In the genomic region with DNA sequence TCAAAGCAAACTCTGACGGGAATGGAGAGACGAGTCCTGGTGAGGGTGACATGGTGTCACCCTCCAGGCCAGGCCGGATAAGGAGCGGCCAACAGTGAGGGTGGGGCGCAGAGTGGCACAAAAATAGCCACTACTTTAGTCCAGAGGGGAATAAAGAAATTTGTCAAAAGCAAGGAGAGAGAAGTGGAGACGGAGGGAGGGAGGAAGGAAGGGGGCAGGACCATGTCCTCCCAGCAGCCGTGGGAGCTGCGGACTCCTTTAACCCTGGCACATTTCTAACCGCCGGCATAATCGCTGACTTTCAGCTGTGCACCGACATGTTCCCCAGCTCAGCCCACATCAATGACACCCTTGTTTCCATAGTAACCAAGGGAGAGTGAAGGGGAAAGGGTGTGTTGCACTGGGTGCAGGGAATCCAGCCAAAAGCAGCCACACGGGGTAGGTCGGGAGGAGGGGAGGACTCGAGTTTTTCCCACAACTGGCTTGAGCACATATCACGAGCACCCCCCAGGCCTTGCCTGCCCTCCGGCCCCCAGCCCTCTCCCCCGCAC, we compare ENCODE assay signal across 8 cellular contexts. TPM values are rescaled to one million over a fixed set of nuclear protein-coding genes. Genes with fewer than 3 reads are reported as not detected.
A peak's percentile ranks its signal among the peaks of the same experiment; 100 is the strongest.
DNase-seq lines count a peak whose midpoint lies in the region; ATAC-seq and TF ChIP-seq lines count a peak whose summit lies in the region.

No MANE protein-coding gene starts in this region.

- H3K27ac ChIP-seq in left ventricle myocardium inferior (replicated peaks) (peak overlapping the region; percentile 93), upper lobe of left lung (peak overlapping the region; percentile 84 to 88 (median 84))

- H3K9me3 ChIP-seq in adipocyte (ENCODE audit: control insufficient read depth, low read length), result no peaks in the 10 kb centered on the region
- H3K9me3 ChIP-seq in left ventricle myocardium inferior (replicated peaks), result no peaks in the 10 kb centered on the region
- no peaks in the 10 kb centered on the region for H3K9me3 ChIP-seq in upper lobe of left lung

- peak overlapping the region; percentile 70 for H3K9ac ChIP-seq in adipocyte (ENCODE audit: low read length)

- peak in 1 of 4 donors; percentile 63 for TF ChIP-seq POLR2A in upper lobe of left lung (IDR thresholded peaks at IDR 0.05)

- H3K4me1 ChIP-seq in adipocyte (ENCODE audit: control insufficient read depth, insufficient read depth, low read length) (peaks cover 46% of the 10 kb centered on the region), left ventricle myocardium inferior (peaks cover 100% of the 10 kb centered on the region), upper lobe of left lung (peaks cover 70 to 92% (median 82%) of the 10 kb centered on the region in 4 donors)

- TF ChIP-seq CTCF in left ventricle myocardium inferior (IDR thresholded peaks at IDR 0.05; ENCODE audit: borderline replicate concordance), result peak; percentile 8
- no peak for TF ChIP-seq CTCF in upper lobe of left lung (IDR thresholded peaks at IDR 0.05)

- peak; percentile 79 to 80 for ATAC-seq in upper lobe of left lung (ENCODE audit: low FRiP score in 2 of 2)

- peak; percentile 9 for DNase-seq in NCI-H2107 treated with DMSO at 0.1 percent for 48 hours (lab: John Stamatoyannopoulos, UW; ENCODE audit: unreplicated experiment)
- no peak for DNase-seq in NCI-H2107 (lab: John Stamatoyannopoulos, UW)
- DNase-seq in T follicular helper cell (ENCODE audit: low read depth), result peak; percentile 80
- peak; percentile 64 for DNase-seq in adipocyte (ENCODE audit: low read depth)
- DNase-seq in left ventricle myocardium inferior, result peak; percentile 70
- peak; percentile 82 for DNase-seq in pons (ENCODE audit: low spot score)
- DNase-seq in upper lobe of left lung, result peak in 1 of 2 donors; percentile 76
- no peak for DNase-seq in germinal center (ENCODE audit: low spot score)

- H3K27me3 ChIP-seq in adipocyte (replicated peaks; ENCODE audit: control insufficient read depth, insufficient read depth, low read length), result no peaks in the 10 kb centered on the region
- H3K27me3 ChIP-seq in left ventricle myocardium inferior (ENCODE audit: low read depth), result no peaks in the 10 kb centered on the region
- no peaks in the 10 kb centered on the region for H3K27me3 ChIP-seq in upper lobe of left lung

- 1 to 4% methylated on average over 18 of the region's 18 CpGs for WGBS in upper lobe of left lung, 2 donors

- intact Hi-C loops in left ventricle myocardium inferior (cut with micrococcal nuclease), result no loop called here

- TF ChIP-seq EP300 in upper lobe of left lung (IDR thresholded peaks at IDR 0.05), result no peak

- no peaks in the 10 kb centered on the region for H3K36me3 ChIP-seq in adipocyte (ENCODE audit: control insufficient read depth, insufficient read depth, low read length, severe bottlenecking)
- H3K36me3 ChIP-seq in left ventricle myocardium inferior, result no peaks in the 10 kb centered on the region
- H3K36me3 ChIP-seq in upper lobe of left lung, result no peaks in the 10 kb centered on the region

- H3K4me3 ChIP-seq in adipocyte (ENCODE audit: low read length) (peak overlapping the region; percentile 64), left ventricle myocardium inferior (peak overlapping the region; percentile 53), upper lobe of left lung (peak overlapping the region in 3 of 4 donors; percentile 20 to 37 (median 28))

RNA-seq across cellular contexts. Expression of gene TRIM8, which starts 29.8 kb away (rescaled TPM):
- total RNA-seq in left ventricle myocardium inferior (95.1 TPM), upper lobe of left lung (100 to 1,000 TPM; 162 to 279 (median 177) TPM)

RNA-seq across cellular contexts. Expression of gene ARL3, which starts 40.2 kb away (rescaled TPM):
- total RNA-seq in left ventricle myocardium inferior, result 13.4 TPM
- 1 to 10 TPM; 4.6 to 7.9 (median 6.4) TPM for total RNA-seq in upper lobe of left lung

RNA-seq across cellular contexts. Expression of gene SFXN2, which starts 40.4 kb away (rescaled TPM):
- total RNA-seq in left ventricle myocardium inferior (1.6 TPM), upper lobe of left lung (10 to 100 TPM in 2 of 6 donors, 1 to 10 TPM in 4; 3.9 to 28.3 (median 8.0) TPM)

Comparison
In these comparisons a context has a peak if more than half of its experiments do, and no peak if none do; other contexts are left out.
1. DNase-seq: peak in NCI-H2107 treated with DMSO at 0.1 percent for 48 hours (single experiment), T follicular helper cell (single experiment), adipocyte (single experiment), left ventricle myocardium inferior (single experiment) and pons (single experiment); none in NCI-H2107 (single experiment) and germinal center (single experiment).
2. Peak in every context shown above with its lines, with median percentiles within 50 percentile points of each other: H3K4me3 ChIP-seq.